13 cellular contexts compared by ENCODE assay signal in the genomic region with DNA sequence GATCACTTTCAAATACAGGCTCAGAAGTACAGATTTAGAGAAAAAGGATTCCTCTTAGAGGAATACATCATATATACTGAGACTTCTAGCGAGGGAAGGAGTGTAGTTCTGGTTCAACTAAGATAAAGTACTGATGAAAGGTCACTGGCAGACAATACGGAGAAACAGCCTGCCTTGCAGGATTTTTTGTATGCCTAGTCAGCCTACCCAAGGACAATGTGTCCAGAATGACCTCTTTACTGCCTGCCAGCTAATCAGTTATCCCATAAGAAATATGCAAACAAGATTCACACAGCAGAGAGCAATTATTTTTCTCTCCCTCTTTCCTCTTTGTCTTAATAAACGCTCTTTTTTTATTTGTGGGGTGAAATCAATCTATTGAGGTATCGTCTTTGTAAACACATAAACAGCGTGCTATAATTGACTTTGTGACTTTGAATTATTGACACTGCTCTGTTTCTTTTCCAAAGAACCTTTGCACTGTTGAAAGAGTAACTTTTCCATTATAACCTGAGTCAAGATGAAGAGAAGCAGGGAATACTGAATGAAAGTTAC. TPM values are rescaled to one million over a fixed set of nuclear protein-coding genes. Genes with fewer than 3 reads are reported as not detected.
A peak's percentile ranks its signal among the peaks of the same experiment; 100 is the strongest.
DNase-seq lines count a peak whose midpoint lies in the region; ATAC-seq and TF ChIP-seq lines count a peak whose summit lies in the region.
"Had no signal": no experiment of that assay in that cellular context is flagged by ENCODE, and none has a peak within 500 bp of the region (broad histone marks: within the 10 kb centered on the region; RNA-seq: fewer than 3 reads in every experiment).

No MANE protein-coding gene starts in this region.

- H2AFZ ChIP-seq in fibroblast of lung (ENCODE audit: low read length) (no peak overlapping the region), trophoblast cell (ENCODE audit: insufficient read depth, low read length, poor library complexity) (no peak overlapping the region)

- H3K9me3 ChIP-seq in HEK293 (ENCODE audit: control insufficient read depth, insufficient read depth, low read depth, low read length) (no peaks in the 10 kb centered on the region), fibroblast of lung (ENCODE audit: control insufficient read depth, insufficient read depth, low read depth, low read length) (no peaks in the 10 kb centered on the region), trophoblast cell (ENCODE audit: insufficient read depth, low read depth, low read length) (peaks cover 5% of the 10 kb centered on the region)
- H3K9me3 ChIP-seq: esophagus squamous epithelium had no signal

- no peak overlapping the region for H2BK12ac ChIP-seq in trophoblast cell (ENCODE audit: low read length)

- H3K36me3 ChIP-seq in HEK293 (ENCODE audit: control insufficient read depth in 2 of 2, insufficient read depth in 1 of 2, low read length in 2 of 2), result peaks cover 0 to 35% of the 10 kb centered on the region in 2 experiments; a peak in 1 of 3 replicates
- H3K36me3 ChIP-seq in fibroblast of lung (ENCODE audit: control insufficient read depth, insufficient read depth, low read length), result peaks cover 2% of the 10 kb centered on the region
- peaks cover 0 to 4% of the 10 kb centered on the region in 2 experiments for H3K36me3 ChIP-seq in trophoblast cell (ENCODE audit: control insufficient read depth in 1 of 2, insufficient read depth in 2 of 2, low read length in 2 of 2)

- H3K27me3 ChIP-seq in fibroblast of lung (ENCODE audit: control insufficient read depth, insufficient read depth, low read length) (no peaks in the 10 kb centered on the region), trophoblast cell (ENCODE audit: insufficient read depth, low read length) (no peaks in the 10 kb centered on the region)
- H3K27me3 ChIP-seq: esophagus squamous epithelium had no signal

- no peak overlapping the region for H4K91ac ChIP-seq in trophoblast cell (ENCODE audit: low read depth, low read length)

- TF ChIP-seq CTCF in HEK293 (tag by site-specific recombination; IDR thresholded peaks at IDR 0.05), result no peak
- no peak for TF ChIP-seq CTCF in fibroblast of lung (conservative IDR thresholded peaks at IDR 0.05 in 1 of 2, IDR thresholded peaks at IDR 0.05 in 1 of 2; ENCODE audit: low read depth in 1 of 2, low read length in 2 of 2)

- H3K18ac ChIP-seq in trophoblast cell (ENCODE audit: low read length), result no peak overlapping the region

- CTCF ChIA-PET in HEK293 (lab: Yijun Ruan, JAX), result interaction anchor here (0.7 to 2.6 kb wide), 4 partner anchors 13 to 143 kb away, joined by 3 to 17 read pairs (median 10); no protein-coding TSS in a partner anchor

- no CpG with 5 or more reads among the region's 5 CpGs for WGBS in trophoblast cell (ENCODE audit: extremely low coverage, insufficient coverage, insufficient read length)

- no peak overlapping the region for H3K23ac ChIP-seq in trophoblast cell (ENCODE audit: low read length)

- H3K79me2 ChIP-seq in fibroblast of lung (ENCODE audit: control insufficient read depth, insufficient read depth, low read length) (peaks cover 38% of the 10 kb centered on the region), trophoblast cell (ENCODE audit: control insufficient read depth, insufficient read depth, low read length, poor library complexity) (peaks cover 15% of the 10 kb centered on the region)

- H4K12ac ChIP-seq in trophoblast cell (ENCODE audit: low read depth, low read length), result no peak overlapping the region

- peak; percentile 75 for DNase-seq in OCI-M1 (lab: John Stamatoyannopoulos, UW)
- peak; percentile 20 to 29 for DNase-seq in fibroblast of lung (ENCODE audit: low read depth in 2 of 2)
- DNase-seq in trophoblast cell, result peak; percentile 16 to 68
- DNase-seq in Ammon's horn (ENCODE audit: low spot score), result no peak
- no peak for DNase-seq in DMS153 treated with DMSO at 0.1 percent for 48 hours (lab: John Stamatoyannopoulos, UW; ENCODE audit: unreplicated experiment)
- DNase-seq: activated CD4-positive, alpha-beta T cell treated with anti-CD3 and anti-CD28 coated beads, Interleukin-2, amount 50 U/mL, for 48 hours; amygdala; esophagus squamous epithelium; NCI-H1694; SHP77 treated with DMSO at 0.1 percent for 48 hours; substantia nigra had no signal

- no peak overlapping the region for H2BK120ac ChIP-seq in trophoblast cell (ENCODE audit: insufficient read depth, low read length, poor library complexity)

- H4K20me1 ChIP-seq in fibroblast of lung (ENCODE audit: control insufficient read depth, extremely low read depth, insufficient read depth, low read length), result no peaks in the 10 kb centered on the region

- no peak overlapping the region for H2AK5ac ChIP-seq in trophoblast cell (ENCODE audit: low read length)

- peak overlapping the region; percentile 13 for H3K4me3 ChIP-seq in HEK293 (ENCODE audit: low read depth, low read length)
- peak overlapping the region in 3 of 4 experiments; percentile 96 to 99 (median 99) for H3K4me3 ChIP-seq in fibroblast of lung (replicated peaks in 1 of 4; ENCODE audit: control extremely low read depth in 1 of 4, insufficient read depth in 1 of 4, low read depth in 3 of 4, low read length in 4 of 4)
- no peak overlapping the region for H3K4me3 ChIP-seq in trophoblast cell (ENCODE audit: low read depth, low read length)

- H3K4me2 ChIP-seq in fibroblast of lung (ENCODE audit: extremely low read depth, insufficient read depth, low read length), result peak overlapping the region; percentile 96
- H3K4me2 ChIP-seq in trophoblast cell (ENCODE audit: low read length), result no peak overlapping the region

- no peak for ATAC-seq in GM21526 (IDR thresholded peaks at IDR 0.05; ENCODE audit: low FRiP score, unreplicated experiment)

- no peak overlapping the region for H3K4ac ChIP-seq in trophoblast cell (ENCODE audit: low read depth, low read length)

- peaks cover 6% of the 10 kb centered on the region; the same call in 1 of the 2 replicates for H3K4me1 ChIP-seq in HEK293 (ENCODE audit: control insufficient read depth, insufficient read depth, low read length)
- peaks cover 5% of the 10 kb centered on the region for H3K4me1 ChIP-seq in fibroblast of lung (ENCODE audit: control insufficient read depth, extremely low read depth, insufficient read depth, low read length)
- peaks cover 14 to 23% of the 10 kb centered on the region in 2 experiments for H3K4me1 ChIP-seq in trophoblast cell (ENCODE audit: control insufficient read depth in 1 of 2, insufficient read depth in 2 of 2, low read length in 2 of 2)

- H3K27ac ChIP-seq in HEK293 (ENCODE audit: extremely low read depth, low read depth, low read length) (no peak overlapping the region), fibroblast of lung (ENCODE audit: insufficient read depth, low read length) (no peak overlapping the region), trophoblast cell (ENCODE audit: low read depth, low read length) (no peak overlapping the region)

- no peak overlapping the region for H3K14ac ChIP-seq in trophoblast cell (ENCODE audit: low read length)

- H3K79me1 ChIP-seq in trophoblast cell (ENCODE audit: low read length), result peaks cover 11% of the 10 kb centered on the region

- H3K9ac ChIP-seq in fibroblast of lung (ENCODE audit: insufficient read depth, low read length), result no peak overlapping the region
- H3K9ac ChIP-seq in trophoblast cell (ENCODE audit: low read length), result no peak overlapping the region

- POLR2A ChIA-PET in HEK293 (lab: Yijun Ruan, JAX), result interaction anchor here (0.6 to 3.2 kb wide), 2 partner anchors 25 to 747 kb away, joined by 3 to 16 read pairs; a partner anchor contains a TSS

- no peak overlapping the region for H4K8ac ChIP-seq in trophoblast cell (ENCODE audit: low read depth, low read length)

- no peak overlapping the region for H2BK5ac ChIP-seq in trophoblast cell (ENCODE audit: low read depth, low read length, poor library complexity)

TF ChIP-seq in HEK293, 187 proteins besides CTCF, POLR2A, EP300 and RAD21 (continues in another document):
- TF ChIP-seq, protein P1, sequence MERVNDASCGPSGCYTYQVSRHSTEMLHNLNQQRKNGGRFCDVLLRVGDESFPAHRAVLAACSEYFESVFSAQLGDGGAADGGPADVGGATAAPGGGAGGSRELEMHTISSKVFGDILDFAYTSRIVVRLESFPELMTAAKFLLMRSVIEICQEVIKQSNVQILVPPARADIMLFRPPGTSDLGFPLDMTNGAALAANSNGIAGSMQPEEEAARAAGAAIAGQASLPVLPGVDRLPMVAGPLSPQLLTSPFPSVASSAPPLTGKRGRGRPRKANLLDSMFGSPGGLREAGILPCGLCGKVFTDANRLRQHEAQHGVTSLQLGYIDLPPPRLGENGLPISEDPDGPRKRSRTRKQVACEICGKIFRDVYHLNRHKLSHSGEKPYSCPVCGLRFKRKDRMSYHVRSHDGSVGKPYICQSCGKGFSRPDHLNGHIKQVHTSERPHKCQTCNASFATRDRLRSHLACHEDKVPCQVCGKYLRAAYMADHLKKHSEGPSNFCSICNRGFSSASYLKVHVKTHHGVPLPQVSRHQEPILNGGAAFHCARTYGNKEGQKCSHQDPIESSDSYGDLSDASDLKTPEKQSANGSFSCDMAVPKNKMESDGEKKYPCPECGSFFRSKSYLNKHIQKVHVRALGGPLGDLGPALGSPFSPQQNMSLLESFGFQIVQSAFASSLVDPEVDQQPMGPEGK (tag by site-specific recombination; IDR thresholded peaks at IDR 0.05), result no peak
- no peak for TF ChIP-seq ZNF843 (tag by site-specific recombination; IDR thresholded peaks at IDR 0.05)
- no peak for TF ChIP-seq ZNF623 (tag by site-specific recombination; IDR thresholded peaks at IDR 0.05)
- peak; percentile 64 for TF ChIP-seq PRDM1 (tag by site-specific recombination; IDR thresholded peaks at IDR 0.05)
- peak; percentile 87 for TF ChIP-seq ZNF335 (tag by site-specific recombination; conservative IDR thresholded peaks at IDR 0.05)
- no peak for TF ChIP-seq HOXA7 (CRISPR knock-in tag; IDR thresholded peaks at IDR 0.05; ENCODE audit: borderline replicate concordance)

RNA-seq across cellular contexts. Expression of a gene that starts 1.4 kb away (rescaled TPM):
- 3.9 and 5.3 TPM in 2 replicates for total RNA-seq in fibroblast of lung
- polyA plus RNA-seq in fibroblast of lung, result 21.6 and 25.0 TPM in 2 replicates
- 14.6 and 17.2 TPM in 2 replicates for polyA plus RNA-seq in fibroblast of lung (2012)
- 27.7 and 28.2 TPM in 2 replicates for polyA minus RNA-seq in fibroblast of lung (ENCODE audit: low replicate concordance)
- polyA plus RNA-seq in trophoblast cell (2013), result 14.5 and 14.9 TPM in 2 replicates

RNA-seq across cellular contexts. Expression of a gene that starts 24.4 kb away (rescaled TPM):
- total RNA-seq in fibroblast of lung, result 83.0 and 93.0 TPM in 2 replicates
- polyA plus RNA-seq in fibroblast of lung, result 73.6 and 82.0 TPM in 2 replicates
- 61.7 and 66.1 TPM in 2 replicates for polyA plus RNA-seq in fibroblast of lung (2012)
- 64.2 and 82.9 TPM in 2 replicates for polyA minus RNA-seq in fibroblast of lung (ENCODE audit: low replicate concordance)
- 34.8 TPM in 2 replicates for polyA plus RNA-seq in trophoblast cell (2013)

Comparison
In these comparisons a context has a peak if more than half of its experiments do, and no peak if none do; other contexts are left out.
1. DNase-seq: peak in OCI-M1 (single experiment), fibroblast of lung (2 of 2) and trophoblast cell (2 of 2); none in Ammon's horn (single experiment) and DMS153 treated with DMSO at 0.1 percent for 48 hours (single experiment).